Comparison of ENCODE assay signal across 21 cellular contexts in genomic region chr3:170322501-170323328, GRCh38. TPM values are rescaled to one million over a fixed set of nuclear protein-coding genes. Genes with fewer than 3 reads are reported as not detected.
A peak's percentile ranks its signal among the peaks of the same experiment; 100 is the strongest.
DNase-seq lines count a peak whose midpoint lies in the region; ATAC-seq and TF ChIP-seq lines count a peak whose summit lies in the region.
"Had no signal": no experiment of that assay in that cellular context is flagged by ENCODE, and none has a peak within 500 bp of the region (broad histone marks: within the 10 kb centered on the region; RNA-seq: fewer than 3 reads in every experiment).

No MANE protein-coding gene starts in this region.

- H3F3A ChIP-seq in GM23338 (replicated peaks; ENCODE audit: low read depth): no peaks in the 10 kb centered on the region; the same call in 1 of the 2 replicates

- H3K9me3 ChIP-seq in fibroblast of lung (ENCODE audit: control insufficient read depth, insufficient read depth, low read depth, low read length) (no peaks in the 10 kb centered on the region), neuron (ENCODE audit: low read length) (peaks cover 9% of the 10 kb centered on the region)
- H3K9me3 ChIP-seq: ascending aorta, mucosa of descending colon, pancreas had no signal

- H3K4me3 Mint-ChIP-seq in GM23338: no peak overlapping the region
- H3K4me3 Mint-ChIP-seq: CD4-positive, alpha-beta memory T cell had no signal

- H3K27me3 ChIP-seq in GM23338 (ENCODE audit: insufficient read depth): peaks cover 5% of the 10 kb centered on the region; the same call in 1 of the 2 replicates
- H3K27me3 ChIP-seq in fibroblast of lung (ENCODE audit: control insufficient read depth, insufficient read depth, low read length): no peaks in the 10 kb centered on the region
- no peaks in the 10 kb centered on the region for H3K27me3 ChIP-seq in neuron (ENCODE audit: insufficient read depth, low read length)
- H3K27me3 ChIP-seq: ascending aorta, dorsolateral prefrontal cortex, esophagus muscularis mucosa, pancreas had no signal

- peak overlapping the region; percentile 77 for H2AFZ ChIP-seq in GM23338
- H2AFZ ChIP-seq in fibroblast of lung (ENCODE audit: low read length): peak overlapping the region; percentile 51
- H2AFZ ChIP-seq in neuron (ENCODE audit: low read depth, low read length): peak overlapping the region; percentile 87

- H3K36me3 ChIP-seq in GM23338 (ENCODE audit: insufficient read depth) (peaks cover 6% of the 10 kb centered on the region; the same call in 1 of the 2 replicates), fibroblast of lung (ENCODE audit: control insufficient read depth, insufficient read depth, low read length) (no peaks in the 10 kb centered on the region), neuron (ENCODE audit: insufficient read depth, low read length) (no peaks in the 10 kb centered on the region)
- H3K36me3 ChIP-seq: ascending aorta, esophagus muscularis mucosa, pancreas had no signal

- DNase-seq in GM23338 (ENCODE audit: low spot score) (no peak), NCI-H69 (lab: John Stamatoyannopoulos, UW) (peak; percentile 86), fibroblast of lung (ENCODE audit: low read depth in 2 of 2) (peak; percentile 36 to 49), NCI-H146 treated with DMSO at 0.1 percent for 48 hours (lab: John Stamatoyannopoulos, UW; ENCODE audit: unreplicated experiment) (no peak), NCI-H2081 treated with DMSO at 0.1 percent for 48 hours (lab: John Stamatoyannopoulos, UW) (no peak), SKM-1 treated with dmso at 0.1 percent for 144 hours (lab: John Stamatoyannopoulos, UW; ENCODE audit: unreplicated experiment) (no peak)
- DNase-seq: activated naive CD4-positive, alpha-beta T cell; CD4-positive, alpha-beta memory T cell; dorsolateral prefrontal cortex; mucosa of descending colon; NCI-H1436 treated with DMSO at 0.1 percent for 48 hours; NCI-H345; pancreas; stimulated activated naive CD4-positive, alpha-beta T cell; T-helper 2 cell had no signal

- H3K9me3 Mint-ChIP-seq in GM23338: peaks cover 31% of the 10 kb centered on the region

- H3K27ac ChIP-seq in GM23338 (ENCODE audit: low read depth) (no peak overlapping the region), fibroblast of lung (ENCODE audit: insufficient read depth, low read length) (no peak overlapping the region)
- H3K27ac ChIP-seq: ascending aorta, dorsolateral prefrontal cortex, esophagus muscularis mucosa, pancreas had no signal

- peak overlapping the region; percentile 64 for H3K4me2 ChIP-seq in GM23338
- no peak overlapping the region for H3K4me2 ChIP-seq in fibroblast of lung (ENCODE audit: extremely low read depth, insufficient read depth, low read length)

- no peaks in the 10 kb centered on the region for H3K79me2 ChIP-seq in GM23338 (replicated peaks; ENCODE audit: insufficient read depth)
- H3K79me2 ChIP-seq in fibroblast of lung (ENCODE audit: control insufficient read depth, insufficient read depth, low read length): no peaks in the 10 kb centered on the region

- ATAC-seq in GM23338 (no peak; the same call in 2 of the 3 replicates), HG02870 (IDR thresholded peaks at IDR 0.05; ENCODE audit: unreplicated experiment) (no peak)
- ATAC-seq: activated CD4-positive, CD25-positive, alpha-beta regulatory T cell treated with anti-CD3 and anti-CD28 coated beads, Interleukin-2, amount 50 U/mL, for 24 hours; mucosa of descending colon; pancreas; Right ventricle myocardium inferior had no signal

- H3K27me3 Mint-ChIP-seq in GM23338 (ENCODE audit: insufficient read depth, low read depth, poor library complexity): peaks cover 7% of the 10 kb centered on the region

- no peak for TF ChIP-seq CTCF in GM23338 (conservative IDR thresholded peaks at IDR 0.05; ENCODE audit: low read depth in 2 of 2)
- no peak for TF ChIP-seq CTCF in fibroblast of lung (conservative IDR thresholded peaks at IDR 0.05 in 1 of 2, IDR thresholded peaks at IDR 0.05 in 1 of 2; ENCODE audit: low read depth in 1 of 2, low read length in 2 of 2)

- H3K9ac ChIP-seq in fibroblast of lung (ENCODE audit: insufficient read depth, low read length): no peak overlapping the region

- H3K36me3 Mint-ChIP-seq in GM23338 (ENCODE audit: low read depth): peaks cover 23% of the 10 kb centered on the region
- H3K36me3 Mint-ChIP-seq: CD4-positive, alpha-beta memory T cell had no signal

- H4K20me1 ChIP-seq in GM23338 (replicated peaks; ENCODE audit: insufficient read depth): no peaks in the 10 kb centered on the region
- no peaks in the 10 kb centered on the region for H4K20me1 ChIP-seq in fibroblast of lung (ENCODE audit: control insufficient read depth, extremely low read depth, insufficient read depth, low read length)

- no peaks in the 10 kb centered on the region for H3K9me2 ChIP-seq in GM23338 (ENCODE audit: insufficient read depth)

- peaks cover 39% of the 10 kb centered on the region for H3K4me1 Mint-ChIP-seq in GM23338
- H3K4me1 Mint-ChIP-seq: CD4-positive, alpha-beta memory T cell had no signal

- H3K4me1 ChIP-seq in GM23338 (ENCODE audit: insufficient read depth) (peaks cover 43% of the 10 kb centered on the region), fibroblast of lung (ENCODE audit: control insufficient read depth, extremely low read depth, insufficient read depth, low read length) (no peaks in the 10 kb centered on the region), neuron (ENCODE audit: insufficient read depth, low read length) (peaks cover 26% of the 10 kb centered on the region)
- H3K4me1 ChIP-seq: ascending aorta, esophagus muscularis mucosa, pancreas had no signal

- no peak overlapping the region; the same call in 1 of the 2 replicates for H3K27ac Mint-ChIP-seq in GM23338

- H3K4me3 ChIP-seq in GM23338 (no peak overlapping the region), fibroblast of lung (replicated peaks in 1 of 4; ENCODE audit: control extremely low read depth in 1 of 4, insufficient read depth in 1 of 4, low read depth in 3 of 4, low read length in 4 of 4) (peak overlapping the region in 1 of 4 experiments; percentile 11), neuron (ENCODE audit: low read length) (peak overlapping the region; percentile 38)
- H3K4me3 ChIP-seq: ascending aorta, dorsolateral prefrontal cortex, esophagus muscularis mucosa, mucosa of descending colon, pancreas had no signal

TF ChIP-seq in GM23338, 12 proteins besides CTCF, POLR2A, EP300 and RAD21 (continues in another document):
- TF ChIP-seq ZNF331 (CRISPR knock-in tag; IDR thresholded peaks at IDR 0.05; ENCODE audit: low read depth) (no peak), ZNF114 (CRISPR knock-in tag; IDR thresholded peaks at IDR 0.05) (no peak), STAT1 (IDR thresholded peaks at IDR 0.05; ENCODE audit: unreplicated experiment) (no peak), ETS1 (IDR thresholded peaks at IDR 0.05) (no peak), EZH2 (IDR thresholded peaks at IDR 0.05; ENCODE audit: low read depth, unreplicated experiment) (no peak), REST (IDR thresholded peaks at IDR 0.05; ENCODE audit: unreplicated experiment) (no peak), POLR2AphosphoS5 (IDR thresholded peaks at IDR 0.05; ENCODE audit: low read depth) (no peak), NANOG (IDR thresholded peaks at IDR 0.05; ENCODE audit: borderline replicate concordance) (no peak)

RNA-seq across cellular contexts. Expression of gene SKIL, which starts 34.8 kb away (rescaled TPM):
- 309 and 358 TPM in 2 replicates for total RNA-seq in GM23338 (2014; rRNA removed; shearing (Covaris generic))
- polyA plus RNA-seq in GM23338 (2016; fragmentation: Nextera tagmentation; extraction: Ambion mirVana) (134 and 141 TPM in 2 replicates), fibroblast of lung (11.1 and 15.3 TPM in 2 replicates)
- 33.4 and 53.2 TPM in 2 replicates for total RNA-seq in fibroblast of lung
- 8.0 and 12.1 TPM in 2 replicates for polyA plus RNA-seq in fibroblast of lung (2012)
- 4.7 and 7.3 TPM in 2 replicates for polyA minus RNA-seq in fibroblast of lung (ENCODE audit: low replicate concordance)

Comparison
In these comparisons a context has a peak if more than half of its experiments do, and no peak if none do; other contexts are left out.
1. DNase-seq: peak in NCI-H69 (single experiment) and fibroblast of lung (2 of 2); none in GM23338 (single experiment), NCI-H146 treated with DMSO at 0.1 percent for 48 hours (single experiment), NCI-H2081 treated with DMSO at 0.1 percent for 48 hours (single experiment) and SKM-1 treated with dmso at 0.1 percent for 144 hours (single experiment).
2. Peak in every context shown above with its lines, with median percentiles within 50 percentile points of each other: H2AFZ ChIP-seq.